ENCODE assay signal across 8 cellular contexts in the genomic region with DNA sequence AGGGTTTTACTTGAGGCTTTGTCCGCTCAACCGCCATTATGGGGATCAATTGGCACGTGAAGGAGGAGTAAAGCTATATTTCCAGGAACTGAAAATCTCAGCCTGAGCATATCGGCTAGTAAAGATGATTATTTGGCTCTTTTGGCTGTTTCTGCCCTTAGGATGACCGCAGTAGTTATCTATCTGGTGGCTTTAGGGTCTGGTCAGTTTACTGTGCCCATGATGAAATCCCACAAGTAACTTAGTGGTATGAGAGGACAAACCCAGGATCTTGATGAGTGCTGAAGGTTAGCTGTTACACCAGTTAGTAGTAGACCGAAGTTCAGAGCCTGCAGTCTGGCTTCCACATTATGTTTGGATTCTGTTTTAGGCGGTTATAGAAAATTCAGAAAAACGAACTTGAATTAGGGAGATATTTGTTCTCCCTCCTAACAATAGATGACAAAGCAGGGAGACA. TPM values are rescaled to one million over a fixed set of nuclear protein-coding genes. Genes with fewer than 3 reads are reported as not detected.
DNase-seq lines count a peak whose midpoint lies in the region; ATAC-seq, FAIRE-seq and TF ChIP-seq lines count a peak whose summit lies in the region.

No MANE protein-coding gene starts in this region.

- CTCF ChIA-PET in PC-9 (lab: Charles Lee), result no interaction called here
- CTCF ChIA-PET in endothelial cell of umbilical vein (lab: Charles Lee), result interaction anchor here (1.4 to 5.1 kb wide), 5 partner anchors 12 to 186 kb away, joined by 3 to 63 read pairs (median 6); a partner anchor contains a TSS

- POLR2A ChIA-PET in PC-9 (lab: Charles Lee; ENCODE audit: unreplicated experiment) (interaction anchor here (0.6 to 1.0 kb wide), 8 partner anchors 35 to 175 kb away, joined by 3 to 15 read pairs (median 4); no protein-coding TSS in a partner anchor), endothelial cell of umbilical vein (lab: Charles Lee) (interaction anchor here (1.0 to 4.5 kb wide), 11 partner anchors 10 to 185 kb away, joined by 3 to 73 read pairs (median 5); a partner anchor contains a TSS)

- dilution Hi-C loops in endothelial cell of umbilical vein (cut with MboI; ENCODE audit: extremely low pct_ligation_motif_present, low sequenced_read_pairs), result no loop called here

- TF ChIP-seq POLR2A in endothelial cell of umbilical vein (IDR thresholded peaks at IDR 0.05; ENCODE audit: low read depth, low read length), result no peak
- no peak for TF ChIP-seq POLR2A in ovary (IDR thresholded peaks at IDR 0.05)

- H3K9ac ChIP-seq in endothelial cell of umbilical vein (replicated peaks; ENCODE audit: extremely low read depth, insufficient read depth, low read length), result peak overlapping the region; percentile 100

- TF ChIP-seq EP300 in ovary (IDR thresholded peaks at IDR 0.05), result no peak

- no peak overlapping the region for H2AFZ ChIP-seq in PC-9
- H2AFZ ChIP-seq in endothelial cell of umbilical vein (ENCODE audit: low read depth, low read length), result no peak overlapping the region

- H3K9me2 ChIP-seq in PC-9 (ENCODE audit: insufficient read depth), result no peaks in the 10 kb centered on the region

- 1 to 2% (median 1%) methylated on average over 8 of the region's 8 CpGs for WGBS in ovary, 3 donors

- H3K4me3 ChIP-seq in GM12865 (ENCODE audit: low read depth, low read length) (peak overlapping the region; percentile 84), PC-9 (peak overlapping the region; percentile 100), endothelial cell of umbilical vein (replicated peaks in 1 of 3; ENCODE audit: insufficient read depth in 1 of 3, low read depth in 1 of 3, low read length in 3 of 3) (peak overlapping the region; percentile 84 to 96 (median 84)), ovary (peak overlapping the region; percentile 68)

- peaks cover 66% of the 10 kb centered on the region for H3F3A ChIP-seq in PC-9 (ENCODE audit: insufficient read depth, low read depth)

- intact Hi-C loops in PC-9 (cut with micrococcal nuclease; ENCODE audit: unreplicated experiment) (no loop called here), endothelial cell of umbilical vein (cut with micrococcal nuclease) (no loop called here), ovary (cut with DNase I) (no loop called here)

- BruUV-seq in PC-9 (replicated peaks; lab: Mats Ljungman, UMichigan), result TSS peak; percentile 25
- BruUV-seq in endothelial cell of umbilical vein (replicated peaks; lab: Mats Ljungman, UMichigan), result TSS peak; percentile 16

- peaks cover 58% of the 10 kb centered on the region for H4K20me1 ChIP-seq in PC-9 (ENCODE audit: insufficient read depth)
- peaks cover 4% of the 10 kb centered on the region for H4K20me1 ChIP-seq in endothelial cell of umbilical vein (replicated peaks; ENCODE audit: control insufficient read depth, extremely low read depth, insufficient read depth, low read length)

- peak; percentile 48 for FAIRE-seq in endothelial cell of umbilical vein (lab: Jason Lieb, UNC)

- H3K27me3 ChIP-seq in PC-9 (ENCODE audit: insufficient read depth, low read depth), result no peaks in the 10 kb centered on the region
- H3K27me3 ChIP-seq in endothelial cell of umbilical vein (ENCODE audit: control insufficient read depth in 2 of 2, insufficient read depth in 2 of 2, low read length in 2 of 2), result no peaks in the 10 kb centered on the region
- H3K27me3 ChIP-seq in ovary, result no peaks in the 10 kb centered on the region

- ATAC-seq in HG02884 (IDR thresholded peaks at IDR 0.05; ENCODE audit: unreplicated experiment) (no peak), GM21723 (IDR thresholded peaks at IDR 0.05; ENCODE audit: unreplicated experiment) (no peak)

- H3K9me3 ChIP-seq in PC-9 (ENCODE audit: insufficient read depth, low read depth) (no peaks in the 10 kb centered on the region), endothelial cell of umbilical vein (replicated peaks; ENCODE audit: control insufficient read depth, insufficient read depth, low read length) (no peaks in the 10 kb centered on the region), ovary (no peaks in the 10 kb centered on the region)

- H3K79me2 ChIP-seq in PC-9 (ENCODE audit: low read depth), result peaks cover 78% of the 10 kb centered on the region
- H3K79me2 ChIP-seq in endothelial cell of umbilical vein (ENCODE audit: control insufficient read depth, insufficient read depth, low read length), result peaks cover 51% of the 10 kb centered on the region

- H3K4me1 ChIP-seq in PC-9 (replicated peaks; ENCODE audit: insufficient read depth) (peaks cover 38% of the 10 kb centered on the region), endothelial cell of umbilical vein (ENCODE audit: control insufficient read depth, extremely low read depth, insufficient read depth, low read length) (peaks cover 42% of the 10 kb centered on the region), ovary (ENCODE audit: insufficient read depth) (peaks cover 4% of the 10 kb centered on the region)

- H3K27ac ChIP-seq in PC-9, result peak overlapping the region; percentile 97
- peak overlapping the region; percentile 0 for H3K27ac ChIP-seq in endothelial cell of umbilical vein (ENCODE audit: insufficient read depth, low read depth, low read length)
- H3K27ac ChIP-seq in ovary, result peak overlapping the region; percentile 97 to 98

- DNase-seq in GM12865 (ENCODE audit: low read depth) (no peak), PC-9 (no peak), endothelial cell of umbilical vein (ENCODE audit: low read depth, low spot score) (peak; percentile 51), ovary (no peak), GDM1 (lab: John Stamatoyannopoulos, UW) (no peak), dedifferentiated amniotic fluid mesenchymal stem cell (ENCODE audit: extremely low spot score) (no peak)

- H3K36me3 ChIP-seq in PC-9 (ENCODE audit: low read depth) (peaks cover 48% of the 10 kb centered on the region), endothelial cell of umbilical vein (ENCODE audit: control insufficient read depth in 2 of 2, extremely low read depth in 1 of 2, insufficient read depth in 2 of 2, low read length in 2 of 2) (peaks cover 20 to 26% of the 10 kb centered on the region in 2 experiments), ovary (no peaks in the 10 kb centered on the region)

- H3K9me1 ChIP-seq in endothelial cell of umbilical vein (replicated peaks; ENCODE audit: control insufficient read depth, extremely low read depth, insufficient read depth, low read length), result no peaks in the 10 kb centered on the region

- peak overlapping the region; percentile 87 for H3K4me2 ChIP-seq in PC-9
- peak overlapping the region; percentile 97 for H3K4me2 ChIP-seq in endothelial cell of umbilical vein (ENCODE audit: insufficient read depth, low read length)

- TF ChIP-seq CTCF in GM12865 (IDR thresholded peaks at IDR 0.05; ENCODE audit: insufficient read depth, low read depth, low read length, missing control alignments) (no peak), PC-9 (conservative IDR thresholded peaks at IDR 0.05) (no peak), endothelial cell of umbilical vein (IDR thresholded peaks at IDR 0.05; ENCODE audit: extremely low read depth in 1 of 2, insufficient read depth in 1 of 2, low read depth in 1 of 2, low read length in 2 of 2) (no peak), ovary (IDR thresholded peaks at IDR 0.05) (no peak)

RNA-seq across cellular contexts. Expression of a gene that starts 1.2 kb away (rescaled TPM):
- total RNA-seq in PC-9 (2021) (169 and 206 TPM in 2 replicates), endothelial cell of umbilical vein (236 and 257 TPM in 2 replicates), ovary (100 to 1,000 TPM; 128 to 766 (median 228) TPM)
- polyA plus RNA-seq in endothelial cell of umbilical vein (151 and 172 TPM in 2 replicates), ovary (100 to 1,000 TPM in 1 of 2 donors, 10 to 100 TPM in 1; 70.8 to 224 TPM)
- polyA plus RNA-seq in endothelial cell of umbilical vein (2011; cell fraction: cytosol; rRNA removed), result 116 and 136 TPM in 2 replicates
- polyA plus RNA-seq in endothelial cell of umbilical vein (2011; cell fraction: nucleus; rRNA removed), result 623 and 766 TPM in 2 replicates
- polyA plus RNA-seq in endothelial cell of umbilical vein (2012), result 223 and 272 TPM in 2 replicates
- polyA minus RNA-seq in endothelial cell of umbilical vein, result 335 and 379 TPM in 2 replicates
- polyA minus RNA-seq in endothelial cell of umbilical vein (2011; cell fraction: cytosol; rRNA and poly(A)+ RNA removed), result 333 TPM
- polyA minus RNA-seq in endothelial cell of umbilical vein (2011; cell fraction: nucleus; rRNA and poly(A)+ RNA removed), result 297 and 352 TPM in 2 replicates

RNA-seq across cellular contexts. Expression of a gene that starts 21.1 kb away (rescaled TPM):
- total RNA-seq in PC-9 (2021) (30.2 and 30.6 TPM in 2 replicates), endothelial cell of umbilical vein (44.5 and 48.0 TPM in 2 replicates), ovary (10 to 100 TPM; 23.8 to 35.5 (median 33.9) TPM)
- polyA plus RNA-seq in endothelial cell of umbilical vein (58.9 and 62.7 TPM in 2 replicates), ovary (10 to 100 TPM; 14.2 to 33.3 TPM)
- polyA plus RNA-seq in endothelial cell of umbilical vein (2011; cell fraction: cytosol; rRNA removed), result 44.7 and 47.0 TPM in 2 replicates
- polyA plus RNA-seq in endothelial cell of umbilical vein (2011; cell fraction: nucleus; rRNA removed), result 48.2 and 60.0 TPM in 2 replicates
- 44.4 and 45.2 TPM in 2 replicates for polyA plus RNA-seq in endothelial cell of umbilical vein (2012)
- polyA minus RNA-seq in endothelial cell of umbilical vein, result 112 and 122 TPM in 2 replicates
- polyA minus RNA-seq in endothelial cell of umbilical vein (2011; cell fraction: cytosol; rRNA and poly(A)+ RNA removed), result 15.7 TPM
- polyA minus RNA-seq in endothelial cell of umbilical vein (2011; cell fraction: nucleus; rRNA and poly(A)+ RNA removed), result 33.9 and 40.7 TPM in 2 replicates

RNA-seq across cellular contexts. Expression of a gene that starts 37.2 kb away (rescaled TPM):
- total RNA-seq in PC-9 (2021) (91.9 and 124 TPM in 2 replicates), endothelial cell of umbilical vein (35.8 and 39.0 TPM in 2 replicates), ovary (10 to 100 TPM in 5 of 7 donors, 1 to 10 TPM in 2; 5.9 to 58.4 (median 14.0) TPM)
- polyA plus RNA-seq in endothelial cell of umbilical vein (68.7 and 73.1 TPM in 2 replicates), ovary (10 to 100 TPM; 25.5 to 54.3 TPM)
- polyA plus RNA-seq in endothelial cell of umbilical vein (2011; cell fraction: cytosol; rRNA removed), result 66.7 and 80.9 TPM in 2 replicates
- polyA plus RNA-seq in endothelial cell of umbilical vein (2011; cell fraction: nucleus; rRNA removed), result 26.9 and 29.2 TPM in 2 replicates
- polyA plus RNA-seq in endothelial cell of umbilical vein (2012), result 94.8 and 116 TPM in 2 replicates
- 17.4 and 21.2 TPM in 2 replicates for polyA minus RNA-seq in endothelial cell of umbilical vein
- polyA minus RNA-seq in endothelial cell of umbilical vein (2011; cell fraction: cytosol; rRNA and poly(A)+ RNA removed), result 23.2 TPM
- polyA minus RNA-seq in endothelial cell of umbilical vein (2011; cell fraction: nucleus; rRNA and poly(A)+ RNA removed), result 3.8 and 4.4 TPM in 2 replicates

RNA-seq across cellular contexts. Expression of a gene that starts 44.1 kb away (rescaled TPM):
- total RNA-seq in PC-9 (2021) (7.2 and 7.4 TPM in 2 replicates), endothelial cell of umbilical vein (164 and 186 TPM in 2 replicates), ovary (10 to 100 TPM; 25.6 to 59.1 (median 48.5) TPM)
- polyA plus RNA-seq in endothelial cell of umbilical vein (624 and 648 TPM in 2 replicates), ovary (10 to 100 TPM; 35.7 to 99.5 TPM)
- 398 and 453 TPM in 2 replicates for polyA plus RNA-seq in endothelial cell of umbilical vein (2011; cell fraction: cytosol; rRNA removed)
- 96.0 and 112 TPM in 2 replicates for polyA plus RNA-seq in endothelial cell of umbilical vein (2011; cell fraction: nucleus; rRNA removed)
- polyA plus RNA-seq in endothelial cell of umbilical vein (2012), result 305 and 367 TPM in 2 replicates
- polyA minus RNA-seq in endothelial cell of umbilical vein, result 96.5 and 104 TPM in 2 replicates
- not detected for polyA minus RNA-seq in endothelial cell of umbilical vein (2011; cell fraction: cytosol; rRNA and poly(A)+ RNA removed)
- 9.9 and 13.3 TPM in 2 replicates for polyA minus RNA-seq in endothelial cell of umbilical vein (2011; cell fraction: nucleus; rRNA and poly(A)+ RNA removed)

RNA-seq across cellular contexts. Expression of a gene that starts 55.4 kb away (rescaled TPM):
- total RNA-seq in PC-9 (2021) (93.9 and 96.7 TPM in 2 replicates), endothelial cell of umbilical vein (133 and 142 TPM in 2 replicates), ovary (100 to 1,000 TPM in 1 of 7 donors, 10 to 100 TPM in 6; 61.1 to 108 (median 93.3) TPM)
- polyA plus RNA-seq in endothelial cell of umbilical vein (629 and 643 TPM in 2 replicates), ovary (100 to 1,000 TPM; 123 to 148 TPM)
- polyA plus RNA-seq in endothelial cell of umbilical vein (2011; cell fraction: cytosol; rRNA removed), result 503 and 603 TPM in 2 replicates
- polyA plus RNA-seq in endothelial cell of umbilical vein (2011; cell fraction: nucleus; rRNA removed), result 227 and 271 TPM in 2 replicates
- 260 and 265 TPM in 2 replicates for polyA plus RNA-seq in endothelial cell of umbilical vein (2012)
- polyA minus RNA-seq in endothelial cell of umbilical vein, result 205 and 256 TPM in 2 replicates
- polyA minus RNA-seq in endothelial cell of umbilical vein (2011; cell fraction: cytosol; rRNA and poly(A)+ RNA removed), result 27.7 TPM
- polyA minus RNA-seq in endothelial cell of umbilical vein (2011; cell fraction: nucleus; rRNA and poly(A)+ RNA removed), result 51.5 and 60.1 TPM in 2 replicates

Comparison
In these comparisons a context has a peak if more than half of its experiments do, and no peak if none do; other contexts are left out.
1. H3K27ac ChIP-seq: peak in every context shown above with its lines; median percentile 98 in ovary; 97 in PC-9; 0 in endothelial cell of umbilical vein.